In genomic region chr4:173318648-173319211, GRCh38 we compare ENCODE assay signal across 8 cellular contexts. TPM values are rescaled to one million over a fixed set of nuclear protein-coding genes. Genes with fewer than 3 reads are reported as not detected.
DNase-seq lines count a peak whose midpoint lies in the region; ATAC-seq, FAIRE-seq and TF ChIP-seq lines count a peak whose summit lies in the region.

No MANE protein-coding gene starts in this region.

- peak; percentile 96 for FAIRE-seq in pancreas (lab: Jason Lieb, UNC)

- peak; percentile 88 for TF ChIP-seq CTCF in HFFc6 (IDR thresholded peaks at IDR 0.05)
- TF ChIP-seq CTCF in PC-9 (conservative IDR thresholded peaks at IDR 0.05) = peak; percentile 66
- peak in 4 of 6 experiments; percentile 3 to 45 (median 39) for TF ChIP-seq CTCF in esophagus squamous epithelium (IDR thresholded peaks at IDR 0.05)
- peak in 2 of 4 donors; percentile 20 to 34 for TF ChIP-seq CTCF in pancreas (IDR thresholded peaks at IDR 0.05)

- in situ Hi-C loops in KBM-7 (cut with MboI; ENCODE audit: low pct_unique_long_range_greater_than_20kb, low sequenced_read_pairs) = loop anchor here (10.0 kb wide), 1 partner anchor 96 kb away; no protein-coding TSS in a partner anchor

- H3K4me3 Mint-ChIP-seq in HFFc6 = no peak overlapping the region

- POLR2A ChIA-PET in PC-9 (lab: Charles Lee; ENCODE audit: unreplicated experiment) = interaction anchor here (0.7 kb wide), 1 partner anchor 67 kb away, joined by 3 read pairs; no protein-coding TSS in a partner anchor

- no peaks in the 10 kb centered on the region for H3K27me3 Mint-ChIP-seq in HFFc6 (ENCODE audit: insufficient read depth)

- H3K9me3 ChIP-seq in PC-9 (ENCODE audit: insufficient read depth, low read depth) (no peaks in the 10 kb centered on the region), esophagus squamous epithelium (no peaks in the 10 kb centered on the region), pancreas (no peaks in the 10 kb centered on the region)

- H3F3A ChIP-seq in PC-9 (ENCODE audit: insufficient read depth, low read depth) = peaks cover 5% of the 10 kb centered on the region; the same call in 1 of the 2 replicates

- no peaks in the 10 kb centered on the region for H3K36me3 Mint-ChIP-seq in HFFc6 (ENCODE audit: low read depth)

- H2AFZ ChIP-seq in PC-9 = no peak overlapping the region

- H3K27me3 ChIP-seq in PC-9 (ENCODE audit: insufficient read depth, low read depth) = no peaks in the 10 kb centered on the region
- no peaks in the 10 kb centered on the region for H3K27me3 ChIP-seq in esophagus squamous epithelium
- H3K27me3 ChIP-seq in pancreas = no peaks in the 10 kb centered on the region

- H3K27ac Mint-ChIP-seq in HFFc6 = no peak overlapping the region

- CTCF ChIA-PET in PC-9 (lab: Charles Lee) = interaction anchor here (1.0 to 1.5 kb wide), 5 partner anchors 17 to 305 kb away, joined by 3 to 9 read pairs (median 4); no protein-coding TSS in a partner anchor

- H3K4me1 Mint-ChIP-seq in HFFc6 (ENCODE audit: low read depth) = peaks cover 25% of the 10 kb centered on the region

- 7% methylated on average over 3 of the region's 3 CpGs for WGBS in esophagus squamous epithelium, 2 donors
- WGBS in pancreas, 2 donors = 30 to 31% methylated on average over 3 of the region's 3 CpGs

- no peak for TF ChIP-seq POLR2A in esophagus squamous epithelium (IDR thresholded peaks at IDR 0.05)

- H3K36me3 ChIP-seq in PC-9 (ENCODE audit: low read depth) (0 out of 2 replicates have a peak, but pooled peaks cover 4% of the 10 kb centered on the region), esophagus squamous epithelium (peaks cover 0 to 67% (median 0%) of the 10 kb centered on the region in 3 donors), pancreas (peaks cover 0 to 25% (median 0%) of the 10 kb centered on the region in 3 donors)

- ATAC-seq in pancreas = peak in 3 of 4 donors; percentile 64 to 81 (median 74)

- no peaks in the 10 kb centered on the region for H3K9me3 Mint-ChIP-seq in HFFc6

- H3K4me2 ChIP-seq in PC-9 = no peak overlapping the region

- no peaks in the 10 kb centered on the region for H3K4me1 ChIP-seq in PC-9 (replicated peaks; ENCODE audit: insufficient read depth)
- peaks cover 0 to 10% (median 0%) of the 10 kb centered on the region in 3 donors for H3K4me1 ChIP-seq in esophagus squamous epithelium
- H3K4me1 ChIP-seq in pancreas = peaks cover 0 to 4% (median 0%) of the 10 kb centered on the region in 3 donors

- BruUV-seq in PC-9 (replicated peaks; lab: Mats Ljungman, UMichigan) = no TSS peak

- H3K27ac ChIP-seq in PC-9 (no peak overlapping the region), esophagus squamous epithelium (no peak overlapping the region), pancreas (no peak overlapping the region), substantia nigra (ENCODE audit: low read depth, low read length, poor library complexity, severe bottlenecking) (no peak overlapping the region)

- H3K79me2 ChIP-seq in PC-9 (ENCODE audit: low read depth) = no peaks in the 10 kb centered on the region

- no peaks in the 10 kb centered on the region for H3K9me2 ChIP-seq in PC-9 (ENCODE audit: insufficient read depth)

- DNase-seq in DMS53 (lab: John Stamatoyannopoulos, UW) = peak; percentile 70
- peak; percentile 40 for DNase-seq in HFFc6
- DNase-seq in PC-9 = no peak
- no peak for DNase-seq in esophagus squamous epithelium (lab: John Stamatoyannopoulos, UW)
- DNase-seq in pancreas = no peak
- no peak for DNase-seq in UCSD-AML1 (lab: John Stamatoyannopoulos, UW; ENCODE audit: unreplicated experiment)
- DNase-seq in KBM-7 = no peak
- DNase-seq in substantia nigra (lab: John Stamatoyannopoulos, UW) = no peak

- H4K20me1 ChIP-seq in PC-9 (ENCODE audit: insufficient read depth) = no peaks in the 10 kb centered on the region

- H3K4me3 ChIP-seq in PC-9 = no peak overlapping the region
- H3K4me3 ChIP-seq in esophagus squamous epithelium = no peak overlapping the region
- H3K4me3 ChIP-seq in pancreas = no peak overlapping the region

- intact Hi-C loops in PC-9 (cut with micrococcal nuclease; ENCODE audit: unreplicated experiment) (loop anchor here (1.0 to 5.0 kb wide), 2 partner anchors 99 to 306 kb away; no protein-coding TSS in a partner anchor), esophagus squamous epithelium (cut with DNase I) (loop anchor here (5.0 to 10.0 kb wide), 2 partner anchors 99 to 186 kb away; no protein-coding TSS in a partner anchor), pancreas (cut with DNase I) (loop anchor here in 2 of 3 donors (5.0 kb wide), 1 partner anchor 94 kb away; no protein-coding TSS in a partner anchor)

RNA-seq across cellular contexts. Expression of gene HMGB2, which starts 15.4 kb away (rescaled TPM):
- 100 to 1,000 TPM in 4 of 6 experiments, 10 to 100 TPM in 2; 53.0 to 130 (median 117) TPM for total RNA-seq in HFFc6 (2021; fragmentation: NEBNext Ultra II Directional; extraction: Animal tissue kit (Norgen Biotek cat#: 25700))
- total RNA-seq in PC-9 (2021) (202 and 213 TPM in 2 replicates), esophagus squamous epithelium (10 to 100 TPM; 27.3 to 83.6 (median 65.3) TPM), pancreas (10 to 100 TPM in 2 of 6 donors, 1 to 10 TPM in 4; 4.0 to 15.0 (median 9.3) TPM)
- 10 to 100 TPM; 28.2 to 29.0 TPM for polyA plus RNA-seq in pancreas

RNA-seq across cellular contexts. Expression of gene SAP30, which starts 52.0 kb away (rescaled TPM):
- total RNA-seq in HFFc6 (2021; fragmentation: NEBNext Ultra II Directional; extraction: Animal tissue kit (Norgen Biotek cat#: 25700)) = 10 to 100 TPM in 5 of 6 experiments, 1 to 10 TPM in 1; 9.3 to 17.0 (median 14.2) TPM
- total RNA-seq in PC-9 (2021) = 8.0 and 11.4 TPM in 2 replicates
- total RNA-seq in esophagus squamous epithelium = 10 to 100 TPM; 10.3 to 18.5 (median 13.2) TPM
- 1 to 10 TPM; 2.8 to 7.5 (median 4.0) TPM for total RNA-seq in pancreas
- 1 to 10 TPM; 2.3 to 4.6 TPM for polyA plus RNA-seq in pancreas

Comparison
In these comparisons a context has a peak if more than half of its experiments do, and no peak if none do; other contexts are left out.
1. DNase-seq: peak in DMS53 (single experiment) and HFFc6 (single experiment); none in PC-9 (0 of 2), esophagus squamous epithelium (single experiment), pancreas (0 of 6), UCSD-AML1 (single experiment), KBM-7 (single experiment) and substantia nigra (0 of 49).